Comparison of ENCODE assay signal across 8 cellular contexts in genomic region chr1:41242645-41243171, GRCh38. TPM values are rescaled to one million over a fixed set of nuclear protein-coding genes. Genes with fewer than 3 reads are reported as not detected.
DNase-seq lines count a peak whose midpoint lies in the region; ATAC-seq lines count a peak whose summit lies in the region.

No MANE protein-coding gene starts in this region.

- peak overlapping the region; percentile 40 for H3K27ac Mint-ChIP-seq in activated T-helper 17 cell treated with anti-CD3 and anti-CD28 coated beads, Interleukin-2, amount 50 U/mL, for 72 hours
- H3K27ac Mint-ChIP-seq in stimulated activated naive CD8-positive, alpha-beta T cell treated with anti-CD3 and anti-CD28 coated beads, Interleukin-15, amount 100 ng/mL, for 72 hours = peak overlapping the region; percentile 78 to 89

- no peaks in the 10 kb centered on the region for H3K9me3 Mint-ChIP-seq in activated T-helper 17 cell treated with anti-CD3 and anti-CD28 coated beads, Interleukin-2, amount 50 U/mL, for 72 hours
- H3K9me3 Mint-ChIP-seq in stimulated activated naive CD8-positive, alpha-beta T cell treated with anti-CD3 and anti-CD28 coated beads, Interleukin-15, amount 100 ng/mL, for 72 hours = no peaks in the 10 kb centered on the region

- no peaks in the 10 kb centered on the region for H3K27me3 ChIP-seq in iPS DF 6.9 (ENCODE audit: control insufficient read depth, insufficient read depth, low read length)

- no peak overlapping the region for H3K27ac ChIP-seq in iPS DF 6.9 (ENCODE audit: low read length)

- DNase-seq in DMS53 (lab: John Stamatoyannopoulos, UW) (peak; percentile 76), DMS53 treated with DMSO at 0.1 percent for 48 hours (lab: John Stamatoyannopoulos, UW; ENCODE audit: unreplicated experiment) (no peak), iPS DF 6.9 (ENCODE audit: low read depth, low spot score) (no peak), mesenteric fat pad (ENCODE audit: low spot score) (no peak), SKM-1 (lab: John Stamatoyannopoulos, UW; ENCODE audit: unreplicated experiment) (no peak)
- DNase-seq in stimulated activated naive CD8-positive, alpha-beta T cell treated with anti-CD3 and anti-CD28 coated beads, Interleukin-15, amount 100 ng/mL, for 72 hours = no peak

- peak; percentile 13 for ATAC-seq in HG03442 (IDR thresholded peaks at IDR 0.05; ENCODE audit: unreplicated experiment)
- peak; percentile 18 for ATAC-seq in activated T-helper 17 cell treated with anti-CD3 and anti-CD28 coated beads, Interleukin-2, amount 50 U/mL, for 72 hours (replicated peaks)
- ATAC-seq in stimulated activated naive CD8-positive, alpha-beta T cell treated with anti-CD3 and anti-CD28 coated beads, Interleukin-15, amount 100 ng/mL, for 72 hours = peak; percentile 26

- H3K9me3 ChIP-seq in iPS DF 6.9 (ENCODE audit: control insufficient read depth, insufficient read depth, low read length) = no peaks in the 10 kb centered on the region

- peak overlapping the region; percentile 70 for H3K4me3 Mint-ChIP-seq in activated T-helper 17 cell treated with anti-CD3 and anti-CD28 coated beads, Interleukin-2, amount 50 U/mL, for 72 hours
- peak overlapping the region; percentile 72 to 79 for H3K4me3 Mint-ChIP-seq in stimulated activated naive CD8-positive, alpha-beta T cell treated with anti-CD3 and anti-CD28 coated beads, Interleukin-15, amount 100 ng/mL, for 72 hours

- no peaks in the 10 kb centered on the region; the same call in 1 of the 2 replicates for H3K36me3 ChIP-seq in iPS DF 6.9 (ENCODE audit: control insufficient read depth, insufficient read depth, low read length)

- no peaks in the 10 kb centered on the region for H3K27me3 Mint-ChIP-seq in activated T-helper 17 cell treated with anti-CD3 and anti-CD28 coated beads, Interleukin-2, amount 50 U/mL, for 72 hours
- H3K27me3 Mint-ChIP-seq in stimulated activated naive CD8-positive, alpha-beta T cell treated with anti-CD3 and anti-CD28 coated beads, Interleukin-15, amount 100 ng/mL, for 72 hours = peaks cover 18% of the 10 kb centered on the region

- WGBS in iPS DF 6.9 (ENCODE audit: insufficient coverage, insufficient read length) = no CpG with 5 or more reads among the region's 16 CpGs

- H3K36me3 Mint-ChIP-seq in activated T-helper 17 cell treated with anti-CD3 and anti-CD28 coated beads, Interleukin-2, amount 50 U/mL, for 72 hours (ENCODE audit: low read depth) = no peaks in the 10 kb centered on the region

- H3K4me3 ChIP-seq in iPS DF 6.9 (ENCODE audit: low read length) = peak overlapping the region; percentile 100; the same call in 1 of the 2 replicates

- peaks cover 5% of the 10 kb centered on the region for H3K4me1 Mint-ChIP-seq in activated T-helper 17 cell treated with anti-CD3 and anti-CD28 coated beads, Interleukin-2, amount 50 U/mL, for 72 hours
- peaks cover 14% of the 10 kb centered on the region for H3K4me1 Mint-ChIP-seq in stimulated activated naive CD8-positive, alpha-beta T cell treated with anti-CD3 and anti-CD28 coated beads, Interleukin-15, amount 100 ng/mL, for 72 hours

- H3K4me1 ChIP-seq in iPS DF 6.9 (ENCODE audit: control insufficient read depth, insufficient read depth, low read length) = no peaks in the 10 kb centered on the region; the same call in 1 of the 2 replicates

RNA-seq across cellular contexts. Expression of gene SCMH1, which starts 0.6 kb away (rescaled TPM):
- 10 to 100 TPM; 23.2 to 27.5 TPM for total RNA-seq in activated T-helper 17 cell treated with anti-CD3 and anti-CD28 coated beads, Interleukin-2, amount 50 U/mL, for 72 hours
- 35.8 TPM for total RNA-seq in mesenteric fat pad
